8 cellular contexts compared by ENCODE assay signal in the genomic region with DNA sequence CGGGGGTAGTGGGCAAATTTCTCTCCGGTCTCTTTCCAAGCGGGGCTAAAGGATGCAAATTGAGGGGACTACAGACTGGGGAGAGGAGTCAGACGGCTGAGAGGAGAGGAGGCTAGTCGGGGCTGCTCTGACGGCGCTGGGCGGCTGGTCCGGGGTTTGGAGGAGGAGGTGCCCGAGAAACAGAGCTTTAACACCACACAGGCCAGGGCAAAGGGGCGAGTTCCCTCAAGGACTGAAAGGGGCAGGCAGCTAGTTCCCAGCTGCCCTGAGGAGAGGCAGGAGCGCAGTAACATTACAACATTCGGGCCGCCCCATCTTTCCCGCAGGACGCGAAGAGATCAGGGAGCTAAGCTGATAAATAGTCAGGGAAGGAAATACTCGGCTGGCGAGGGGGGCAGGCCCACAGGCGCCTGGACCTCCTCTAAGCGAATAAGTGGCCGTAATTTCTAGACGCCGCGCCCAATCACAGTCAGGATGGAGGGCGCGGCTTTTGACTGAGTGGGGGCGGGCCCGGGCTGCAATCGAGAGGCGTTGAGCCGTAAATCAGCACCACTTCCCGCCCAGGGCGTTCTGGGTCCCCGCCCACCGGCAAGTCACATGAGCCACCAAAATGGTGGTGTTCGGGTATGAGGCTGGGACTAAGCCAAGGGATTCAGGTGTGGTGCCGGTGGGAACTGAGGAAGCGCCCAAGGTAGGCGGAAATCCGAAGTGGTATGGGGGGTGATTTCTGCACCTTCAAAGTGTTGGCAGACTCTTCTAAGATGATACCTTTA. TPM values are rescaled to one million over a fixed set of nuclear protein-coding genes. Genes with fewer than 3 reads are reported as not detected.
DNase-seq lines count a peak whose midpoint lies in the region; ATAC-seq, FAIRE-seq and TF ChIP-seq lines count a peak whose summit lies in the region.

A gene (plus strand): TSS at position 596 of the 773 bp plus-strand sequence. CDS start 15 bp downstream, at position 611.

- CTCF ChIA-PET in AG04449 (lab: Yijun Ruan, JAX): interaction anchor here (0.8 to 1.4 kb wide), 4 partner anchors 12 to 64 kb away, joined by 3 read pairs; a partner anchor contains a TSS

- peak within 1 kb of the TSS; percentile 78 for H3K4me3 ChIP-seq in AG04449 (ENCODE audit: low read depth, low read length)
- peak within 1 kb of the TSS; percentile 92 for H3K4me3 ChIP-seq in WI38 (ENCODE audit: low read depth, low read length)
- H3K4me3 ChIP-seq in bronchial epithelial cell (ENCODE audit: low read depth, low read length): peak within 1 kb of the TSS; percentile 66

- peak; percentile 69 for DNase-seq in AG04449 (ENCODE audit: low read depth, low spot score)
- DNase-seq in NCI-H2227 treated with DMSO at 0.1 percent for 48 hours (lab: John Stamatoyannopoulos, UW): peak; percentile 94
- peak; percentile 93 for DNase-seq in bronchial epithelial cell (ENCODE audit: low read depth)
- DNase-seq in iPS-NIHi7 (ENCODE audit: extremely low spot score): peak; percentile 94
- peak; percentile 92 for DNase-seq in smooth muscle cell of the brain vasculature (ENCODE audit: low read depth, low spot score)

- peak; percentile 99 for ATAC-seq in GM18907 (IDR thresholded peaks at IDR 0.05; ENCODE audit: unreplicated experiment)
- peak; percentile 99 for ATAC-seq in HG03159 (IDR thresholded peaks at IDR 0.05; ENCODE audit: unreplicated experiment)

- no peaks in the 10 kb centered on the region for H3K27me3 ChIP-seq in bronchial epithelial cell (ENCODE audit: control insufficient read depth, insufficient read depth, low read length)

- no peaks in the 10 kb centered on the region for H3K36me3 ChIP-seq in bronchial epithelial cell (ENCODE audit: control insufficient read depth, insufficient read depth, low read length)

- POLR2A ChIA-PET in AG04449 (lab: Yijun Ruan, JAX): interaction anchor here (0.7 to 2.4 kb wide), 5 partner anchors 9 to 617 kb away, joined by 3 to 14 read pairs (median 4); a partner anchor contains a TSS

- FAIRE-seq in bronchial epithelial cell (lab: Jason Lieb, UNC): no peak

- TF ChIP-seq CTCF in AG04449 (IDR thresholded peaks at IDR 0.05; ENCODE audit: insufficient read depth, low read length, missing control alignments) (no peak), WI38 (IDR thresholded peaks at IDR 0.05; ENCODE audit: low read depth, low read length) (no peak), bronchial epithelial cell (IDR thresholded peaks at IDR 0.05; ENCODE audit: insufficient read depth, low read length, severe bottlenecking) (no peak)

RNA-seq across cellular contexts. Expression of the gene that starts here (rescaled TPM):
- 50.6 and 73.5 TPM in 2 replicates for total RNA-seq in bronchial epithelial cell

Comparison
In these comparisons a context has a peak if more than half of its experiments do, and no peak if none do; other contexts are left out.
1. Peak in every context shown above with its lines: DNase-seq, ATAC-seq and H3K4me3 ChIP-seq.